1 cellular context compared by ENCODE assay signal in genomic region chr17:75634754-75635609, GRCh38.
TF ChIP-seq lines count a peak whose summit lies in the region.

No MANE protein-coding gene starts in this region.

TF ChIP-seq in HCT116, 20 proteins besides CTCF, POLR2A, EP300 and RAD21:
- TF ChIP-seq SIN3A (IDR thresholded peaks at IDR 0.05; ENCODE audit: low read depth), result no peak
- TF ChIP-seq TCF7L2 (IDR thresholded peaks at IDR 0.05; ENCODE audit: borderline replicate concordance, extremely low read depth, insufficient read depth, insufficient read length), result no peak
- TF ChIP-seq ZBTB33 (IDR thresholded peaks at IDR 0.05; ENCODE audit: extremely low read depth, insufficient replicate concordance, low read length), result no peak
- no peak for TF ChIP-seq CBX3 (IDR thresholded peaks at IDR 0.05; ENCODE audit: low read depth)
- no peak for TF ChIP-seq FOSL1 (IDR thresholded peaks at IDR 0.05; ENCODE audit: low read depth)
- no peak for TF ChIP-seq EZH2 (IDR thresholded peaks at IDR 0.05)
- TF ChIP-seq EZH2phosphoT487 (IDR thresholded peaks at IDR 0.05; ENCODE audit: borderline replicate concordance), result no peak
- no peak for TF ChIP-seq REST (IDR thresholded peaks at IDR 0.05; ENCODE audit: low read depth)
- TF ChIP-seq SP1 (IDR thresholded peaks at IDR 0.05; ENCODE audit: low read depth), result no peak
- no peak for TF ChIP-seq YY1 (IDR thresholded peaks at IDR 0.05; ENCODE audit: extremely low read depth, insufficient replicate concordance, low read depth, low read length)
- TF ChIP-seq JUND (IDR thresholded peaks at IDR 0.05), result no peak
- no peak for TF ChIP-seq POLR2AphosphoS5 (IDR thresholded peaks at IDR 0.05; ENCODE audit: low read depth, low read length)
- no peak for TF ChIP-seq ZFX (IDR thresholded peaks at IDR 0.05)
- TF ChIP-seq EGR1 (IDR thresholded peaks at IDR 0.05; ENCODE audit: low read depth), result no peak
- TF ChIP-seq ZNF274 (IDR thresholded peaks at IDR 0.05; ENCODE audit: low read depth, low read length), result no peak
- TF ChIP-seq ELF1 (IDR thresholded peaks at IDR 0.05; ENCODE audit: borderline replicate concordance, low read depth), result no peak
- TF ChIP-seq ATF3 (IDR thresholded peaks at IDR 0.05), result no peak
- TF ChIP-seq MAX (IDR thresholded peaks at IDR 0.05), result no peak
- TF ChIP-seq CEBPB (IDR thresholded peaks at IDR 0.05; ENCODE audit: low read depth), result no peak
